Comparison of ENCODE assay signal across 15 cellular contexts in genomic region chr6:26534681-26535465, GRCh38. TPM values are rescaled to one million over a fixed set of nuclear protein-coding genes. Genes with fewer than 3 reads are reported as not detected.
DNase-seq lines count a peak whose midpoint lies in the region; ATAC-seq, FAIRE-seq and TF ChIP-seq lines count a peak whose summit lies in the region.
"Had no signal": no experiment of that assay in that cellular context is flagged by ENCODE, and none has a peak within 500 bp of the region (broad histone marks: within the 10 kb centered on the region; RNA-seq: fewer than 3 reads in every experiment).

No MANE protein-coding gene starts in this region.

- peaks cover 3% of the 10 kb centered on the region for H3K36me3 Mint-ChIP-seq in IgD-negative memory B cell

- no peak for TF ChIP-seq CTCF in PC-3 (conservative IDR thresholded peaks at IDR 0.05; ENCODE audit: low read depth, low read length)

- no peak overlapping the region for H3K27ac Mint-ChIP-seq in IgD-negative memory B cell
- H3K27ac Mint-ChIP-seq: activated T-helper 2 cell treated with anti-CD3 and anti-CD28 coated beads, Interferon-gamma antibody, Interleukin-2, Interleukin-4, amounts not matched to agents 10 μg/mL and 5 μg/mL and 100 μg/mL, durations not matched to agents 14 hours and 24 hours and 36 hours had no signal

- H3K27me3 Mint-ChIP-seq in IgD-negative memory B cell = no peaks in the 10 kb centered on the region

- POLR2A ChIA-PET in PC-3 (lab: Charles Lee; ENCODE audit: unreplicated experiment) = no interaction called here

- H3K9me2 ChIP-seq in PC-3 (replicated peaks; ENCODE audit: low read length) = no peaks in the 10 kb centered on the region

- peaks cover 15% of the 10 kb centered on the region for H3K79me2 ChIP-seq in PC-3 (ENCODE audit: low read length)

- H3K4me1 Mint-ChIP-seq in IgD-negative memory B cell = peaks cover 36 to 49% (median 39%) of the 10 kb centered on the region in 3 donors

- no peaks in the 10 kb centered on the region for H3K9me3 ChIP-seq in PC-3 (ENCODE audit: low read length)
- H3K9me3 ChIP-seq: tibial artery had no signal

- H2AFZ ChIP-seq in PC-3 (ENCODE audit: low read length) = peak overlapping the region; percentile 82

- no peaks in the 10 kb centered on the region for H4K20me1 ChIP-seq in PC-3 (ENCODE audit: low read length)

- peak; percentile 58 for DNase-seq in COLO668 (lab: John Stamatoyannopoulos, UW; ENCODE audit: unreplicated experiment)
- no peak for DNase-seq in PC-3
- DNase-seq in lung microvascular endothelial cell (ENCODE audit: low read depth in 2 of 2) = peak; percentile 14 to 89
- DNase-seq in RKO (ENCODE audit: low spot score) = no peak
- DNase-seq in GM12892 (ENCODE audit: insufficient read length) = no peak
- DNase-seq: cerebellar nuclear complex, DMS153, foreskin keratinocyte, left colon, tibial artery had no signal

- ATAC-seq in PC-3 (no peak), HG03565 (IDR thresholded peaks at IDR 0.05; ENCODE audit: unreplicated experiment) (no peak)
- no peak for ATAC-seq in activated CD4-positive, CD25-positive, alpha-beta regulatory T cell treated with anti-CD3 and anti-CD28 coated beads, Interleukin-2, amount 50 U/mL, for 24 hours
- ATAC-seq: foreskin keratinocyte, left colon had no signal

- CTCF ChIA-PET in PC-3 (lab: Charles Lee) = no interaction called here

- H3K9ac ChIP-seq in PC-3 (ENCODE audit: low read length) = no peak overlapping the region

- H3K4me2 ChIP-seq in PC-3 (ENCODE audit: low read length) = peak overlapping the region; percentile 86

- no peak for FAIRE-seq in GM12892 (lab: Jason Lieb, UNC)

- no TSS peak for BruUV-seq in PC-3 (replicated peaks; lab: Mats Ljungman, UMichigan)

- H3K4me3 Mint-ChIP-seq in IgD-negative memory B cell = peak overlapping the region in 3 of 4 donors; percentile 31 to 75 (median 54)

- intact Hi-C loops in PC-3 (cut with micrococcal nuclease) = loop anchor here (5.0 kb wide), 1 partner anchor 318 kb away; a partner anchor contains a TSS

- H3F3A ChIP-seq in PC-3 (ENCODE audit: low read length, unreplicated experiment) = peaks cover 4% of the 10 kb centered on the region

- H3K27me3 ChIP-seq in PC-3 (ENCODE audit: low read length) = no peaks in the 10 kb centered on the region
- H3K27me3 ChIP-seq: foreskin keratinocyte, tibial artery had no signal

- H3K9me3 Mint-ChIP-seq in IgD-negative memory B cell = peaks cover 0 to 3% (median 0%) of the 10 kb centered on the region in 3 donors
- H3K9me3 Mint-ChIP-seq: activated T-helper 2 cell treated with anti-CD3 and anti-CD28 coated beads, Interferon-gamma antibody, Interleukin-2, Interleukin-4, amounts not matched to agents 10 μg/mL and 5 μg/mL and 100 μg/mL, durations not matched to agents 14 hours and 24 hours and 36 hours had no signal

- H3K36me3 ChIP-seq in PC-3 (ENCODE audit: low read depth, low read length) = no peaks in the 10 kb centered on the region

- peak overlapping the region; percentile 84; the same call in 1 of the 2 replicates for H3K4me3 ChIP-seq in PC-3 (ENCODE audit: low read length)
- H3K4me3 ChIP-seq: tibial artery had no signal

- no peak overlapping the region for H3K27ac ChIP-seq in PC-3 (ENCODE audit: low read length)
- H3K27ac ChIP-seq: foreskin keratinocyte had no signal

- peaks cover 18% of the 10 kb centered on the region for H3K4me1 ChIP-seq in PC-3 (ENCODE audit: insufficient read depth, low read length)

- TF ChIP-seq POLR2A in GM12892 (IDR thresholded peaks at IDR 0.05; ENCODE audit: low read depth, low read length) = no peak

RNA-seq across cellular contexts. Expression of gene HMGN4, which starts 3.3 kb away (rescaled TPM):
- polyA plus RNA-seq in IgD-negative memory B cell = 120 TPM
- total RNA-seq in PC-3 (2014; rRNA removed) (54.8 and 57.5 TPM in 2 replicates), lung microvascular endothelial cell (45.5 and 52.4 TPM in 2 replicates)
- polyA plus RNA-seq in GM12892 (2012; ENCODE audit: missing spikeins) = 93.1 TPM

RNA-seq across cellular contexts. Expression of gene BTN1A1, which starts 34.8 kb away (rescaled TPM):
- 3.7 TPM for polyA plus RNA-seq in IgD-negative memory B cell
- total RNA-seq in PC-3 (2014; rRNA removed) (not detected in 2 replicates), lung microvascular endothelial cell (not detected in 2 replicates)
- polyA plus RNA-seq in GM12892 (2012; ENCODE audit: missing spikeins) = 0.70 TPM
- total RNA-seq: activated T-helper 2 cell treated with anti-CD3 and anti-CD28 coated beads, Interferon-gamma antibody, Interleukin-2, Interleukin-4, amounts not matched to agents 10 μg/mL and 5 μg/mL and 100 μg/mL, durations not matched to agents 14 hours and 24 hours and 36 hours; foreskin keratinocyte; left colon; pulmonary artery endothelial cell had no signal
- polyA plus RNA-seq: foreskin keratinocyte had no signal

Comparison
In these comparisons a context has a peak if more than half of its experiments do, and no peak if none do; other contexts are left out.
1. DNase-seq: peak in COLO668 (single experiment) and lung microvascular endothelial cell (2 of 2); none in PC-3 (single experiment), RKO (single experiment) and GM12892 (single experiment).